Comparison of ENCODE assay signal across 13 cellular contexts in the genomic region with DNA sequence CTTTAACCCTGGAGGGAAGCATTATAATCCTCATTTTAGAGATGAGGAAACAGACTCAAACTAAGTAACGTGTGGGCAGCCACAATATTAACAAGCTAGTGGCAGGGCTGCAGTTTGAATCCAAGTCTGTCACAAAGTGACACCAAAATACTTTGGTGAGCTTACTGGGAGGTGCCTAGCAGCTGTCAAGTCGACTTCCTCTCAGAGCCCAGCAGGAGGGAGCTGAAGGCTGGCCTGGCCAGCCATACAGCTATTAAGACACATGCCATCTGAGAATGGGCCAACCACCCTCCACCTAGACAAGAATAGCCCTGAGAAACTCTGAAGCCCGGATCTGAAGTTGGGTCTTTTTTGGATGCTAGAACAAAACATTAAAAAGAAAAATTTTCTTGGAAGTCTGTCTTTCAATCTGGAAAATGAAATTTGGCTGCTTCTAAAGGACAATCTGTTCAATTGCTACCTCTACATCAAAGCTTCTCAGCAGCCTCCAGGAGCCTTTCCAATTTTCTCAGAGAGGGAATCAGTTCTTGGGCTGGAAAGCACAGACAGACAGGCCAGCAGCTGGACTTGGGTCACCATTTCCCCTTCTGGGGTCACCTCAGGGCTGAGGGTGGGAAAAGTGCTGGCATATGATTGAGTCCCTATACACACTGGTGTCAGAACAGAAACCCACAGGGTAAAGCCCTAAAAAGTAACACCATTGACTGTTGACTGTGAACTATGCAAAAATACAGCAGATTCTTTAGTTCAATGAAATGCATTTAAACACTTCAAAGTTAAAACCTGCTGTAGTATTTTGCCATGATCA.
DNase-seq lines count a peak whose midpoint lies in the region; ATAC-seq and TF ChIP-seq lines count a peak whose summit lies in the region.
"Had no signal": no experiment of that assay in that cellular context is flagged by ENCODE, and none has a peak within 500 bp of the region (broad histone marks: within the 10 kb centered on the region; RNA-seq: fewer than 3 reads in every experiment).

No MANE protein-coding gene starts in this region.

- no peaks in the 10 kb centered on the region for H3F3A ChIP-seq in MM.1S (ENCODE audit: insufficient read depth, low read length)

- H3K27me3 ChIP-seq in MM.1S (replicated peaks; ENCODE audit: insufficient read depth, low read length), result no peaks in the 10 kb centered on the region
- H3K27me3 ChIP-seq: BE2C, upper lobe of left lung had no signal

- no peak overlapping the region for H3K4me2 ChIP-seq in MM.1S (ENCODE audit: low read depth, low read length)
- H3K4me2 ChIP-seq: SK-N-SH had no signal

- H3K27me3 Mint-ChIP-seq in stimulated activated naive B cell treated with anti-CD40 and anti-IgM and Interleukin-4, amounts not matched to agents 10 μg/mL and 1 μg/mL and 100 μg/mL, for 72 hours, result no peaks in the 10 kb centered on the region

- H3K4me1 Mint-ChIP-seq in stimulated activated naive B cell treated with anti-CD40 and anti-IgM and Interleukin-4, amounts not matched to agents 10 μg/mL and 1 μg/mL and 100 μg/mL, for 72 hours, result no peaks in the 10 kb centered on the region

- no peaks in the 10 kb centered on the region for H3K9me3 Mint-ChIP-seq in stimulated activated naive B cell treated with anti-CD40 and anti-IgM and Interleukin-4, amounts not matched to agents 10 μg/mL and 1 μg/mL and 100 μg/mL, for 72 hours
- H3K9me3 Mint-ChIP-seq: activated naive CD4-positive, alpha-beta T cell treated with anti-CD3 and anti-CD28 coated beads for 36 hours had no signal

- no peaks in the 10 kb centered on the region for H3K4me1 ChIP-seq in MM.1S (ENCODE audit: low read length)
- H3K4me1 ChIP-seq: BE2C had no signal

- H3K36me3 ChIP-seq in MM.1S (replicated peaks; ENCODE audit: insufficient read depth, low read length), result no peaks in the 10 kb centered on the region

- H3K4me3 Mint-ChIP-seq in stimulated activated naive B cell treated with anti-CD40 and anti-IgM and Interleukin-4, amounts not matched to agents 10 μg/mL and 1 μg/mL and 100 μg/mL, for 72 hours, result no peak overlapping the region
- H3K4me3 Mint-ChIP-seq: activated naive CD4-positive, alpha-beta T cell treated with anti-CD3 and anti-CD28 coated beads for 36 hours had no signal

- no peaks in the 10 kb centered on the region for H3K9me3 ChIP-seq in MM.1S (replicated peaks; ENCODE audit: insufficient read depth, low read length)
- H3K9me3 ChIP-seq: BE2C, SK-N-SH, upper lobe of left lung had no signal

- no peak overlapping the region for H3K4me3 ChIP-seq in MM.1S (ENCODE audit: low read length)
- H3K4me3 ChIP-seq: upper lobe of left lung had no signal

- no peak overlapping the region for H3K9ac ChIP-seq in MM.1S (ENCODE audit: low read length)
- H3K9ac ChIP-seq: SK-N-SH had no signal

- H2AFZ ChIP-seq in MM.1S (ENCODE audit: low read length), result no peak overlapping the region

- no peak overlapping the region for H3K27ac ChIP-seq in MM.1S (ENCODE audit: low read length)
- H3K27ac ChIP-seq: upper lobe of left lung had no signal

- H4K20me1 ChIP-seq in MM.1S (ENCODE audit: insufficient read depth, low read length), result no peaks in the 10 kb centered on the region

- no peak for ATAC-seq in stimulated activated naive B cell treated with anti-CD40 and anti-IgM and Interleukin-4, amounts not matched to agents 10 μg/mL and 1 μg/mL and 100 μg/mL, for 72 hours (replicated peaks)
- no peak for ATAC-seq in HG03175 (IDR thresholded peaks at IDR 0.05; ENCODE audit: unreplicated experiment)

- no peaks in the 10 kb centered on the region for H3K79me2 ChIP-seq in MM.1S (ENCODE audit: low read length)

- no peak for TF ChIP-seq CTCF in MM.1S (IDR thresholded peaks at IDR 0.05; ENCODE audit: low read length)

- no peaks in the 10 kb centered on the region for H3K9me2 ChIP-seq in MM.1S (replicated peaks; ENCODE audit: insufficient read depth, low read length)
- H3K9me2 ChIP-seq: SK-N-SH had no signal

- DNase-seq in AG20443 (ENCODE audit: low spot score), result peak; percentile 43
- DNase-seq in MM.1S, result peak; percentile 19
- DNase-seq in astrocyte of the hippocampus (ENCODE audit: low read depth, low spot score), result peak; percentile 47
- DNase-seq in islet precursor cell, result peak; percentile 56
- no peak for DNase-seq in stimulated activated naive B cell treated with anti-CD40 and anti-IgM and Interleukin-4, amounts not matched to agents 10 μg/mL and 1 μg/mL and 100 μg/mL, for 72 hours
- DNase-seq in NCI-H526 treated with DMSO at 0.1 percent for 48 hours (lab: John Stamatoyannopoulos, UW), result no peak
- DNase-seq in NCI-H1930 (lab: John Stamatoyannopoulos, UW), result no peak
- DNase-seq: activated naive CD4-positive, alpha-beta T cell treated with anti-CD3 and anti-CD28 coated beads for 36 hours; BE2C; SK-N-SH; small intestine; upper lobe of left lung had no signal

- no peak overlapping the region for H3K27ac Mint-ChIP-seq in stimulated activated naive B cell treated with anti-CD40 and anti-IgM and Interleukin-4, amounts not matched to agents 10 μg/mL and 1 μg/mL and 100 μg/mL, for 72 hours
- H3K27ac Mint-ChIP-seq: activated naive CD4-positive, alpha-beta T cell treated with anti-CD3 and anti-CD28 coated beads for 36 hours had no signal

- H3K36me3 Mint-ChIP-seq in stimulated activated naive B cell treated with anti-CD40 and anti-IgM and Interleukin-4, amounts not matched to agents 10 μg/mL and 1 μg/mL and 100 μg/mL, for 72 hours, result peaks cover 24 to 32% of the 10 kb centered on the region in 2 donors

Comparison
In these comparisons a context has a peak if more than half of its experiments do, and no peak if none do; other contexts are left out.
1. DNase-seq: peak in AG20443 (single experiment), MM.1S (single experiment), astrocyte of the hippocampus (single experiment) and islet precursor cell (single experiment); none in stimulated activated naive B cell treated with anti-CD40 and anti-IgM and Interleukin-4, amounts not matched to agents 10 μg/mL and 1 μg/mL and 100 μg/mL, for 72 hours (single experiment), NCI-H526 treated with DMSO at 0.1 percent for 48 hours (single experiment) and NCI-H1930 (0 of 2).